14 cellular contexts compared by ENCODE assay signal in genomic region chr17:28935744-28936460, GRCh38. TPM values are rescaled to one million over a fixed set of nuclear protein-coding genes. Genes with fewer than 3 reads are reported as not detected.
DNase-seq lines count a peak whose midpoint lies in the region; ATAC-seq and TF ChIP-seq lines count a peak whose summit lies in the region.
"Had no signal": no experiment of that assay in that cellular context is flagged by ENCODE, and none has a peak within 500 bp of the region (broad histone marks: within the 10 kb centered on the region; RNA-seq: fewer than 3 reads in every experiment).

No MANE protein-coding gene starts in this region.

- peaks cover 47% of the 10 kb centered on the region for H3F3A ChIP-seq in neural progenitor cell (ENCODE audit: low read depth)

- 93% methylated on average over 6 of the region's 8 CpGs for WGBS in HUES64
- 84 to 85% methylated on average over 8 of the region's 8 CpGs for WGBS in esophagus squamous epithelium, 2 donors

- H3K4me3 ChIP-seq in CD4-positive, CD25-positive, alpha-beta regulatory T cell (ENCODE audit: low read depth, low read length), result peak overlapping the region; percentile 57
- H3K4me3 ChIP-seq in HUES64 (ENCODE audit: low read length) (no peak overlapping the region), dorsolateral prefrontal cortex (peak overlapping the region in 1 of 59 donors; percentile 32), neural progenitor cell (no peak overlapping the region), esophagus squamous epithelium (no peak overlapping the region)

- H3K4me3 Mint-ChIP-seq in CD4-positive, CD25-positive, alpha-beta regulatory T cell, result peak overlapping the region in 3 of 4 donors; percentile 0 to 70 (median 48)
- no peak overlapping the region for H3K4me3 Mint-ChIP-seq in neural progenitor cell
- H3K4me3 Mint-ChIP-seq: activated CD4-positive, alpha-beta T cell treated with anti-CD3 and anti-CD28 coated beads, Interleukin-2, amount 10 ng/mL, durations not matched to agents 7 days and 5 days; endodermal cell had no signal

- H3K36me3 ChIP-seq in CD4-positive, CD25-positive, alpha-beta regulatory T cell (ENCODE audit: control insufficient read depth, insufficient read depth, low read length), result peaks cover 18% of the 10 kb centered on the region
- H3K36me3 ChIP-seq in HUES64 (ENCODE audit: insufficient read depth, low read length) (peaks cover 28% of the 10 kb centered on the region), neural progenitor cell (no peaks in the 10 kb centered on the region), esophagus squamous epithelium (peaks cover 0 to 10% (median 0%) of the 10 kb centered on the region in 3 donors)

- H3K79me2 ChIP-seq in neural progenitor cell (ENCODE audit: low read depth), result peaks cover 100% of the 10 kb centered on the region

- no peak overlapping the region for H3K27ac ChIP-seq in CD4-positive, CD25-positive, alpha-beta regulatory T cell (ENCODE audit: insufficient read depth, low read length, poor library complexity, severe bottlenecking)
- H3K27ac ChIP-seq in HUES64 (ENCODE audit: low read depth, low read length), result no peak overlapping the region
- H3K27ac ChIP-seq in dorsolateral prefrontal cortex, result peak overlapping the region; percentile 47 to 97 (median 89)
- no peak overlapping the region for H3K27ac ChIP-seq in neural progenitor cell
- H3K27ac ChIP-seq in esophagus squamous epithelium, result no peak overlapping the region

- no peak for ATAC-seq in CD4-positive, CD25-positive, alpha-beta regulatory T cell (ENCODE audit: low read depth in 2 of 2)
- ATAC-seq in HG03432 (IDR thresholded peaks at IDR 0.05; ENCODE audit: unreplicated experiment) (no peak), HG03280 (IDR thresholded peaks at IDR 0.05; ENCODE audit: unreplicated experiment) (no peak)

- H3K4me1 ChIP-seq in CD4-positive, CD25-positive, alpha-beta regulatory T cell (ENCODE audit: control insufficient read depth, insufficient read depth, low read length, poor library complexity, severe bottlenecking), result peaks cover 52% of the 10 kb centered on the region
- H3K4me1 ChIP-seq in HUES64 (ENCODE audit: insufficient read depth, low read length) (peaks cover 43% of the 10 kb centered on the region), neural progenitor cell (peaks cover 52% of the 10 kb centered on the region), esophagus squamous epithelium (peaks cover 3 to 62% (median 34%) of the 10 kb centered on the region in 3 donors)

- H3K9ac ChIP-seq in HUES64 (ENCODE audit: low read depth, low read length) (0 out of 2 replicates have a peak overlapping the region, but pooled peaks have one; percentile 13), neural progenitor cell (no peak overlapping the region)

- peaks cover 99% of the 10 kb centered on the region for H4K20me1 ChIP-seq in neural progenitor cell (ENCODE audit: low read depth)

- peak overlapping the region; percentile 63 for H3K4me2 ChIP-seq in neural progenitor cell

- no peaks in the 10 kb centered on the region for H3K9me3 ChIP-seq in CD4-positive, CD25-positive, alpha-beta regulatory T cell (ENCODE audit: control insufficient read depth in 2 of 2, low read length in 2 of 2)
- H3K9me3 ChIP-seq in HUES64 (ENCODE audit: insufficient read depth, low read depth, low read length) (no peaks in the 10 kb centered on the region), neural progenitor cell (ENCODE audit: low read depth) (no peaks in the 10 kb centered on the region), esophagus squamous epithelium (no peaks in the 10 kb centered on the region)

- H3K27ac Mint-ChIP-seq in CD4-positive, CD25-positive, alpha-beta regulatory T cell, result peak overlapping the region; percentile 32 to 89 (median 69)
- no peak overlapping the region for H3K27ac Mint-ChIP-seq in neural progenitor cell
- H3K27ac Mint-ChIP-seq: endodermal cell had no signal

- DNase-seq in CD4-positive, CD25-positive, alpha-beta regulatory T cell, result no peak
- DNase-seq in dorsolateral prefrontal cortex (no peak), neural progenitor cell (ENCODE audit: low spot score) (no peak), HUDEP-2 (lab: John Stamatoyannopoulos, UW; ENCODE audit: unreplicated experiment in 76 of 76) (no peak), esophagus squamous epithelium (lab: John Stamatoyannopoulos, UW) (no peak)
- DNase-seq: activated CD4-positive, alpha-beta T cell treated with anti-CD3 and anti-CD28 coated beads, Interleukin-2, amount 10 ng/mL, durations not matched to agents 7 days and 5 days; activated effector memory CD4-positive, alpha-beta T cell treated with Interleukin-2 at 50 U/mL for 16 hours; endodermal cell; foreskin melanocyte; HCEC 1CT; NCI-H2081 treated with DMSO at 0.1 percent for 48 hours had no signal

- H3K27me3 ChIP-seq in CD4-positive, CD25-positive, alpha-beta regulatory T cell (ENCODE audit: control insufficient read depth, insufficient read depth, low read length), result no peaks in the 10 kb centered on the region
- H3K27me3 ChIP-seq in HUES64 (ENCODE audit: insufficient read depth, low read length) (no peaks in the 10 kb centered on the region), dorsolateral prefrontal cortex (no peaks in the 10 kb centered on the region), neural progenitor cell (no peaks in the 10 kb centered on the region), esophagus squamous epithelium (no peaks in the 10 kb centered on the region)

- no peak overlapping the region for H2AFZ ChIP-seq in neural progenitor cell (replicated peaks)

- H3K9me3 Mint-ChIP-seq in CD4-positive, CD25-positive, alpha-beta regulatory T cell, result peaks cover 0 to 1% (median 0%) of the 10 kb centered on the region in 7 donors
- H3K9me3 Mint-ChIP-seq in neural progenitor cell, result no peaks in the 10 kb centered on the region
- H3K9me3 Mint-ChIP-seq: activated CD4-positive, alpha-beta T cell treated with anti-CD3 and anti-CD28 coated beads, Interleukin-2, amount 10 ng/mL, durations not matched to agents 7 days and 5 days; endodermal cell had no signal

- TF ChIP-seq CTCF in dorsolateral prefrontal cortex (IDR thresholded peaks at IDR 0.05 in 54 of 56, conservative IDR thresholded peaks at IDR 0.05 in 2 of 56; ENCODE audit: low read depth in 1 of 56, partially characterized antibody in 56 of 56), result no peak
- no peak for TF ChIP-seq CTCF in neural progenitor cell (IDR thresholded peaks at IDR 0.05)
- TF ChIP-seq CTCF in esophagus squamous epithelium (IDR thresholded peaks at IDR 0.05), result no peak

- no peak for TF ChIP-seq POLR2A in esophagus squamous epithelium (IDR thresholded peaks at IDR 0.05)

- intact Hi-C loops in dorsolateral prefrontal cortex (cut with DNase I) (no loop called here), esophagus squamous epithelium (cut with DNase I) (no loop called here)

- peaks cover 47 to 89% (median 71%) of the 10 kb centered on the region in 4 donors for H3K4me1 Mint-ChIP-seq in CD4-positive, CD25-positive, alpha-beta regulatory T cell
- H3K4me1 Mint-ChIP-seq in neural progenitor cell, result peaks cover 45% of the 10 kb centered on the region

- no peaks in the 10 kb centered on the region for H3K27me3 Mint-ChIP-seq in CD4-positive, CD25-positive, alpha-beta regulatory T cell
- peaks cover 2% of the 10 kb centered on the region for H3K27me3 Mint-ChIP-seq in neural progenitor cell (ENCODE audit: insufficient read depth, low read depth)
- H3K27me3 Mint-ChIP-seq: activated CD4-positive, alpha-beta T cell treated with anti-CD3 and anti-CD28 coated beads, Interleukin-2, amount 10 ng/mL, durations not matched to agents 7 days and 5 days had no signal

- peaks cover 21% of the 10 kb centered on the region for H3K36me3 Mint-ChIP-seq in CD4-positive, CD25-positive, alpha-beta regulatory T cell
- H3K36me3 Mint-ChIP-seq in neural progenitor cell, result peaks cover 18% of the 10 kb centered on the region

RNA-seq across cellular contexts. Expression of gene PHF12, which starts 15.4 kb away (rescaled TPM):
- 200 TPM for total RNA-seq in CD4-positive, CD25-positive, alpha-beta regulatory T cell
- 1 to 10 TPM; 5.4 to 8.4 (median 5.8) TPM for polyA plus RNA-seq in CD4-positive, CD25-positive, alpha-beta regulatory T cell
- polyA plus RNA-seq in HUES64 (2013, experiment 1 of 2), result 27.3 TPM
- 33.0 TPM for polyA plus RNA-seq in HUES64 (2013, experiment 2 of 2)
- total RNA-seq in dorsolateral prefrontal cortex (10 to 100 TPM; 32.6 to 65.4 (median 44.1) TPM), neural progenitor cell (ENCODE audit: low replicate concordance) (49.1 and 54.3 TPM in 2 replicates), esophagus squamous epithelium (10 to 100 TPM; 13.0 to 35.6 (median 18.8) TPM)

RNA-seq across cellular contexts. Expression of gene DHRS13, which starts 33.0 kb away (rescaled TPM):
- total RNA-seq in CD4-positive, CD25-positive, alpha-beta regulatory T cell, result 21.1 TPM
- 10 to 100 TPM; 15.0 to 21.1 (median 17.7) TPM for polyA plus RNA-seq in CD4-positive, CD25-positive, alpha-beta regulatory T cell
- polyA plus RNA-seq in HUES64 (2013, experiment 1 of 2), result 20.1 TPM
- polyA plus RNA-seq in HUES64 (2013, experiment 2 of 2), result 18.7 TPM
- 10 to 100 TPM in 61 of 120 experiments, 1 to 10 TPM in 59; 5.9 to 22.5 (median 10.1) TPM for total RNA-seq in dorsolateral prefrontal cortex
- 25.6 and 36.0 TPM in 2 replicates for total RNA-seq in neural progenitor cell (ENCODE audit: low replicate concordance)
- 10 to 100 TPM; 10.3 to 17.0 (median 14.9) TPM for total RNA-seq in esophagus squamous epithelium

RNA-seq across cellular contexts. Expression of gene FLOT2, which starts 38.4 kb away (rescaled TPM):
- total RNA-seq in CD4-positive, CD25-positive, alpha-beta regulatory T cell, result 167 TPM
- 100 to 1,000 TPM; 268 to 345 (median 303) TPM for polyA plus RNA-seq in CD4-positive, CD25-positive, alpha-beta regulatory T cell
- 88.0 TPM for polyA plus RNA-seq in HUES64 (2013, experiment 1 of 2)
- 93.1 TPM for polyA plus RNA-seq in HUES64 (2013, experiment 2 of 2)
- total RNA-seq in dorsolateral prefrontal cortex, result 100 to 1,000 TPM in 84 of 120 experiments, 10 to 100 TPM in 36; 50.7 to 182 (median 108) TPM
- 84.0 and 131 TPM in 2 replicates for total RNA-seq in neural progenitor cell (ENCODE audit: low replicate concordance)
- 10 to 100 TPM; 44.8 to 81.8 (median 65.2) TPM for total RNA-seq in esophagus squamous epithelium

Comparison
In these comparisons a context has a peak if more than half of its experiments do, and no peak if none do; other contexts are left out.
1. H3K27ac ChIP-seq: peak in dorsolateral prefrontal cortex (59 of 59); none in CD4-positive, CD25-positive, alpha-beta regulatory T cell (single experiment), HUES64 (single experiment), neural progenitor cell (single experiment) and esophagus squamous epithelium (0 of 4).